Comparison of ENCODE assay signal across 13 cellular contexts in genomic region chr1:68141079-68141800, GRCh38.
DNase-seq lines count a peak whose midpoint lies in the region; ATAC-seq and TF ChIP-seq lines count a peak whose summit lies in the region.
"Had no signal": no experiment of that assay in that cellular context is flagged by ENCODE, and none has a peak within 500 bp of the region (broad histone marks: within the 10 kb centered on the region; RNA-seq: fewer than 3 reads in every experiment).

No MANE protein-coding gene starts in this region.

- H3K4me3 ChIP-seq in GM23338 (no peak overlapping the region), gastrocnemius medialis (peak overlapping the region in 1 of 4 donors; percentile 32), MM.1S (ENCODE audit: low read length) (no peak overlapping the region)

- no peak for TF ChIP-seq POLR2A in gastrocnemius medialis (IDR thresholded peaks at IDR 0.05)

- in situ Hi-C loops in gastrocnemius medialis (cut with MboI; ENCODE audit: low sequenced_read_pairs in 4 of 4) = no loop called here

- H3K27ac Mint-ChIP-seq in GM23338 = peak overlapping the region; percentile 54
- H3K27ac Mint-ChIP-seq: activated naive CD8-positive, alpha-beta T cell treated with anti-CD3 and anti-CD28 coated beads for 36 hours; CD8-positive, alpha-beta T cell had no signal

- H2AFZ ChIP-seq in GM23338 (no peak overlapping the region), MM.1S (ENCODE audit: low read length) (no peak overlapping the region)

- ATAC-seq in GM23338 = peak; percentile 81
- peak in 1 of 2 donors; percentile 66 for ATAC-seq in gastrocnemius medialis
- ATAC-seq: CD8-positive, alpha-beta T cell; stimulated activated naive CD8-positive, alpha-beta T cell treated with anti-CD3 and anti-CD28 coated beads, Interleukin-15, Interleukin-2, amounts not matched to agents 100 U/mL and 50 U/mL, for 24 hours had no signal

- H3K27ac ChIP-seq in GM23338 (ENCODE audit: low read depth) (peak overlapping the region; percentile 15; the same call in 1 of the 2 replicates), layer of hippocampus (ENCODE audit: low read depth, low read length) (peak overlapping the region; percentile 1), gastrocnemius medialis (peak overlapping the region; percentile 19 to 68 (median 36)), MM.1S (ENCODE audit: low read length) (no peak overlapping the region)

- H3K27me3 ChIP-seq in GM23338 (ENCODE audit: insufficient read depth) = no peaks in the 10 kb centered on the region; the same call in 1 of the 2 replicates
- H3K27me3 ChIP-seq in layer of hippocampus (ENCODE audit: control insufficient read depth, insufficient read depth, low read length) = no peaks in the 10 kb centered on the region
- no peaks in the 10 kb centered on the region for H3K27me3 ChIP-seq in gastrocnemius medialis
- no peaks in the 10 kb centered on the region for H3K27me3 ChIP-seq in MM.1S (replicated peaks; ENCODE audit: insufficient read depth, low read length)

- no peaks in the 10 kb centered on the region for H3K9me3 Mint-ChIP-seq in GM23338
- H3K9me3 Mint-ChIP-seq: activated naive CD8-positive, alpha-beta T cell treated with anti-CD3 and anti-CD28 coated beads for 36 hours; CD8-positive, alpha-beta T cell had no signal

- H3K36me3 ChIP-seq in GM23338 (ENCODE audit: insufficient read depth) (no peaks in the 10 kb centered on the region), gastrocnemius medialis (no peaks in the 10 kb centered on the region), MM.1S (replicated peaks; ENCODE audit: insufficient read depth, low read length) (no peaks in the 10 kb centered on the region)

- H3K9ac ChIP-seq in MM.1S (ENCODE audit: low read length) = no peak overlapping the region

- H3K27me3 Mint-ChIP-seq in GM23338 (ENCODE audit: insufficient read depth, low read depth, poor library complexity) = no peaks in the 10 kb centered on the region

- H3K79me2 ChIP-seq in GM23338 (replicated peaks; ENCODE audit: insufficient read depth) = no peaks in the 10 kb centered on the region
- H3K79me2 ChIP-seq in MM.1S (ENCODE audit: low read length) = no peaks in the 10 kb centered on the region

- H3K4me1 Mint-ChIP-seq in GM23338 = peaks cover 30% of the 10 kb centered on the region
- H3K4me1 Mint-ChIP-seq: activated naive CD8-positive, alpha-beta T cell treated with anti-CD3 and anti-CD28 coated beads for 36 hours had no signal

- H3K9me2 ChIP-seq in GM23338 (ENCODE audit: insufficient read depth) = no peaks in the 10 kb centered on the region
- no peaks in the 10 kb centered on the region for H3K9me2 ChIP-seq in MM.1S (replicated peaks; ENCODE audit: insufficient read depth, low read length)

- no peaks in the 10 kb centered on the region for H4K20me1 ChIP-seq in GM23338 (replicated peaks; ENCODE audit: insufficient read depth)
- no peaks in the 10 kb centered on the region for H4K20me1 ChIP-seq in MM.1S (ENCODE audit: insufficient read depth, low read length)

- no peaks in the 10 kb centered on the region for H3K36me3 Mint-ChIP-seq in GM23338 (ENCODE audit: low read depth)
- H3K36me3 Mint-ChIP-seq: activated naive CD8-positive, alpha-beta T cell treated with anti-CD3 and anti-CD28 coated beads for 36 hours; CD8-positive, alpha-beta T cell had no signal

- no peak overlapping the region; the same call in 1 of the 2 replicates for H3K4me2 ChIP-seq in GM23338
- no peak overlapping the region for H3K4me2 ChIP-seq in MM.1S (ENCODE audit: low read depth, low read length)

- H3K4me1 ChIP-seq in GM23338 (ENCODE audit: insufficient read depth) (peaks cover 14% of the 10 kb centered on the region), gastrocnemius medialis (peaks cover 17 to 22% of the 10 kb centered on the region in 2 donors), MM.1S (ENCODE audit: low read length) (no peaks in the 10 kb centered on the region)

- DNase-seq in GM23338 (ENCODE audit: low spot score) (peak; percentile 63), dermis blood vessel endothelial cell (peak; percentile 33), gastrocnemius medialis (no peak), MM.1S (no peak), amniotic stem cell (lab: John Stamatoyannopoulos, UW) (no peak), T-helper 1 cell (no peak)
- DNase-seq in activated T-cell treated with anti-CD3 and anti-CD28 coated beads, Interleukin-2, amount 50 U/mL, for 1 hour = no peak
- DNase-seq: activated naive CD8-positive, alpha-beta T cell treated with anti-CD3 and anti-CD28 coated beads for 36 hours; CD8-positive, alpha-beta T cell; NCI-H187 treated with DMSO at 0.1 percent for 48 hours; stimulated activated CD4-positive, alpha-beta T cell treated with anti-CD3 and anti-CD28 coated beads, Interleukin-12 subunit alpha, Interleukin-12 subunit beta, amount 100 ng/mL, for 4 hours; stimulated activated naive CD8-positive, alpha-beta T cell treated with anti-CD3 and anti-CD28 coated beads, Interleukin-15, Interleukin-2, amounts not matched to agents 100 U/mL and 50 U/mL, for 24 hours had no signal

- intact Hi-C loops in gastrocnemius medialis (cut with DNase I; ENCODE audit: low total_unique reads) = no loop called here

- H3F3A ChIP-seq in GM23338 (replicated peaks; ENCODE audit: low read depth) = no peaks in the 10 kb centered on the region
- H3F3A ChIP-seq in MM.1S (ENCODE audit: insufficient read depth, low read length) = no peaks in the 10 kb centered on the region

- H3K9me3 ChIP-seq in gastrocnemius medialis = no peaks in the 10 kb centered on the region
- no peaks in the 10 kb centered on the region for H3K9me3 ChIP-seq in MM.1S (replicated peaks; ENCODE audit: insufficient read depth, low read length)

- H3K4me3 Mint-ChIP-seq in GM23338 = no peak overlapping the region
- H3K4me3 Mint-ChIP-seq: activated naive CD8-positive, alpha-beta T cell treated with anti-CD3 and anti-CD28 coated beads for 36 hours; CD8-positive, alpha-beta T cell had no signal

- TF ChIP-seq CTCF in GM23338 (conservative IDR thresholded peaks at IDR 0.05; ENCODE audit: low read depth in 2 of 2) (no peak), gastrocnemius medialis (IDR thresholded peaks at IDR 0.05 in 4 of 5, conservative IDR thresholded peaks at IDR 0.05 in 1 of 5) (no peak), MM.1S (IDR thresholded peaks at IDR 0.05; ENCODE audit: low read length) (no peak)

TF ChIP-seq in GM23338, 12 proteins besides CTCF, POLR2A, EP300 and RAD21 (continues in another document):
- no peak for TF ChIP-seq REST (IDR thresholded peaks at IDR 0.05; ENCODE audit: unreplicated experiment)
- no peak for TF ChIP-seq JUNB (IDR thresholded peaks at IDR 0.05; ENCODE audit: unreplicated experiment)
- TF ChIP-seq NANOG (IDR thresholded peaks at IDR 0.05; ENCODE audit: borderline replicate concordance) = no peak
- no peak for TF ChIP-seq EZH2 (IDR thresholded peaks at IDR 0.05; ENCODE audit: low read depth, unreplicated experiment)

Comparison
In these comparisons a context has a peak if more than half of its experiments do, and no peak if none do; other contexts are left out.
1. DNase-seq: peak in GM23338 (single experiment) and dermis blood vessel endothelial cell (single experiment); none in gastrocnemius medialis (0 of 2), MM.1S (single experiment), amniotic stem cell (single experiment), T-helper 1 cell (0 of 5) and activated T-cell treated with anti-CD3 and anti-CD28 coated beads, Interleukin-2, amount 50 U/mL, for 1 hour (single experiment).